In genomic region chrX:153336128-153336894, GRCh38 we compare ENCODE assay signal across 1 cellular context.
TF ChIP-seq lines count a peak whose summit lies in the region.

No MANE protein-coding gene starts in this region.

TF ChIP-seq in HepG2, 621 proteins besides CTCF, POLR2A, EP300 and RAD21:
- TF ChIP-seq KAT8 (CRISPR knock-in tag; IDR thresholded peaks at IDR 0.05), result no peak
- TF ChIP-seq ZFP41 (CRISPR knock-in tag; IDR thresholded peaks at IDR 0.05; ENCODE audit: borderline replicate concordance), result no peak
- TF ChIP-seq POLR2G (IDR thresholded peaks at IDR 0.05; ENCODE audit: low read depth, low read length), result no peak
- TF ChIP-seq ARID5B (CRISPR knock-in tag; IDR thresholded peaks at IDR 0.05), result no peak
- no peak for TF ChIP-seq CERS6 (CRISPR knock-in tag; IDR thresholded peaks at IDR 0.05)
- no peak for TF ChIP-seq MXD3 (CRISPR knock-in tag; IDR thresholded peaks at IDR 0.05)
- TF ChIP-seq ZZZ3 (CRISPR knock-in tag; IDR thresholded peaks at IDR 0.05; ENCODE audit: borderline replicate concordance), result no peak
- TF ChIP-seq ATF5 (CRISPR knock-in tag; IDR thresholded peaks at IDR 0.05; ENCODE audit: low read depth), result no peak
- no peak for TF ChIP-seq ZNF609 (CRISPR knock-in tag; IDR thresholded peaks at IDR 0.05; ENCODE audit: borderline replicate concordance)
- no peak for TF ChIP-seq SKI (IDR thresholded peaks at IDR 0.05; ENCODE audit: partially characterized antibody)
- no peak for TF ChIP-seq CBFB (CRISPR knock-in tag; IDR thresholded peaks at IDR 0.05)
- TF ChIP-seq ATF7 (IDR thresholded peaks at IDR 0.05), result no peak
- TF ChIP-seq ATF7 (CRISPR knock-in tag; IDR thresholded peaks at IDR 0.05), result no peak
- no peak for TF ChIP-seq ZNF317 (CRISPR knock-in tag; IDR thresholded peaks at IDR 0.05)
- no peak for TF ChIP-seq SNAI1 (CRISPR knock-in tag; IDR thresholded peaks at IDR 0.05; ENCODE audit: borderline replicate concordance)
- no peak for TF ChIP-seq ZNF513 (CRISPR knock-in tag; conservative IDR thresholded peaks at IDR 0.05)
